ENCODE assay signal across 14 cellular contexts in genomic region chr12:32466986-32467711, GRCh38.
DNase-seq lines count a peak whose midpoint lies in the region; ATAC-seq and TF ChIP-seq lines count a peak whose summit lies in the region.
"Had no signal": no experiment of that assay in that cellular context is flagged by ENCODE, and none has a peak within 500 bp of the region (broad histone marks: within the 10 kb centered on the region; RNA-seq: fewer than 3 reads in every experiment).

No MANE protein-coding gene starts in this region.

- H3K36me3 ChIP-seq in SJCRH30 (no peaks in the 10 kb centered on the region), gastrocnemius medialis (no peaks in the 10 kb centered on the region)

- no peaks in the 10 kb centered on the region for H3K27me3 ChIP-seq in SJCRH30
- no peaks in the 10 kb centered on the region for H3K27me3 ChIP-seq in gastrocnemius medialis

- no peak overlapping the region for H3K4me3 Mint-ChIP-seq in activated CD4-positive, alpha-beta memory T cell treated with anti-CD3 and anti-CD28 coated beads, Interleukin-2, amount 10 ng/mL, durations not matched to agents 7 days and 5 days
- H3K4me3 Mint-ChIP-seq: CD8-positive, alpha-beta memory T cell had no signal

- no peak overlapping the region for H3K27ac Mint-ChIP-seq in activated CD4-positive, alpha-beta memory T cell treated with anti-CD3 and anti-CD28 coated beads, Interleukin-2, amount 10 ng/mL, durations not matched to agents 7 days and 5 days
- H3K27ac Mint-ChIP-seq: CD8-positive, alpha-beta memory T cell had no signal

- DNase-seq in EH (ENCODE audit: low read depth) (peak; percentile 52), LHCN-M2 (ENCODE audit: low read depth) (peak; percentile 79), SJCRH30 (peak in 1 of 2 experiments; percentile 68), gastrocnemius medialis (no peak), cerebellum (ENCODE audit: low spot score) (no peak), GM03348 (ENCODE audit: low spot score) (no peak)
- no peak for DNase-seq in activated CD4-positive, alpha-beta memory T cell treated with anti-CD3 and anti-CD28 coated beads, Interleukin-2, amount 10 ng/mL, durations not matched to agents 7 days and 5 days
- DNase-seq: CD8-positive, alpha-beta memory T cell; DND-41; NCI-H1092 treated with DMSO at 0.1 percent for 48 hours; NCI-H2227 treated with DMSO at 0.1 percent for 48 hours; NCI-H524; PC-3; SW 1271 had no signal

- no peak overlapping the region for H3K4me3 ChIP-seq in SJCRH30
- H3K4me3 ChIP-seq in gastrocnemius medialis, result no peak overlapping the region

- H3K27ac ChIP-seq in SJCRH30 (peak overlapping the region; percentile 34), gastrocnemius medialis (peak overlapping the region; percentile 75 to 90 (median 82))

- H3K4me1 ChIP-seq in SJCRH30 (peaks cover 19% of the 10 kb centered on the region), gastrocnemius medialis (peaks cover 33 to 43% of the 10 kb centered on the region in 2 donors)

- no peaks in the 10 kb centered on the region for H3K9me3 Mint-ChIP-seq in activated CD4-positive, alpha-beta memory T cell treated with anti-CD3 and anti-CD28 coated beads, Interleukin-2, amount 10 ng/mL, durations not matched to agents 7 days and 5 days
- H3K9me3 Mint-ChIP-seq: CD8-positive, alpha-beta memory T cell had no signal

- no peaks in the 10 kb centered on the region for H3K4me1 Mint-ChIP-seq in activated CD4-positive, alpha-beta memory T cell treated with anti-CD3 and anti-CD28 coated beads, Interleukin-2, amount 10 ng/mL, durations not matched to agents 7 days and 5 days

- intact Hi-C loops in gastrocnemius medialis (cut with DNase I; ENCODE audit: low total_unique reads), result no loop called here

- no peak for TF ChIP-seq CTCF in gastrocnemius medialis (IDR thresholded peaks at IDR 0.05 in 4 of 5, conservative IDR thresholded peaks at IDR 0.05 in 1 of 5)

- ATAC-seq in gastrocnemius medialis, result no peak
- ATAC-seq: PC-3 had no signal

- no peaks in the 10 kb centered on the region for H3K27me3 Mint-ChIP-seq in activated CD4-positive, alpha-beta memory T cell treated with anti-CD3 and anti-CD28 coated beads, Interleukin-2, amount 10 ng/mL, durations not matched to agents 7 days and 5 days

- POLR2A ChIA-PET in activated CD4-positive, alpha-beta memory T cell treated with anti-CD3 and anti-CD28 coated beads, Interleukin-2, amount 10 ng/mL, durations not matched to agents 7 days and 5 days (lab: Charles Lee), result no interaction called here

- CTCF ChIA-PET in activated CD4-positive, alpha-beta memory T cell treated with anti-CD3 and anti-CD28 coated beads, Interleukin-2, amount 10 ng/mL, durations not matched to agents 7 days and 5 days (lab: Charles Lee), result interaction anchor here (0.7 to 1.8 kb wide), 2 partner anchors 205 to 1058 kb away, joined by 3 to 4 read pairs; no protein-coding TSS in a partner anchor

- H3K9me3 ChIP-seq in SJCRH30 (replicated peaks) (no peaks in the 10 kb centered on the region), gastrocnemius medialis (no peaks in the 10 kb centered on the region)

- in situ Hi-C loops in gastrocnemius medialis (cut with MboI; ENCODE audit: low sequenced_read_pairs in 4 of 4), result loop anchor here in 1 of 4 donors (25.0 kb wide), 1 partner anchor 95 kb away; no protein-coding TSS in a partner anchor

- H3K36me3 Mint-ChIP-seq in activated CD4-positive, alpha-beta memory T cell treated with anti-CD3 and anti-CD28 coated beads, Interleukin-2, amount 10 ng/mL, durations not matched to agents 7 days and 5 days (ENCODE audit: low read depth), result no peaks in the 10 kb centered on the region
- H3K36me3 Mint-ChIP-seq: CD8-positive, alpha-beta memory T cell had no signal

- TF ChIP-seq POLR2A in gastrocnemius medialis (IDR thresholded peaks at IDR 0.05), result no peak

Comparison
In these comparisons a context has a peak if more than half of its experiments do, and no peak if none do; other contexts are left out.
1. DNase-seq: peak in EH (single experiment) and LHCN-M2 (single experiment); none in gastrocnemius medialis (0 of 2), cerebellum (single experiment), GM03348 (single experiment) and activated CD4-positive, alpha-beta memory T cell treated with anti-CD3 and anti-CD28 coated beads, Interleukin-2, amount 10 ng/mL, durations not matched to agents 7 days and 5 days (single experiment).